In the genomic region with DNA sequence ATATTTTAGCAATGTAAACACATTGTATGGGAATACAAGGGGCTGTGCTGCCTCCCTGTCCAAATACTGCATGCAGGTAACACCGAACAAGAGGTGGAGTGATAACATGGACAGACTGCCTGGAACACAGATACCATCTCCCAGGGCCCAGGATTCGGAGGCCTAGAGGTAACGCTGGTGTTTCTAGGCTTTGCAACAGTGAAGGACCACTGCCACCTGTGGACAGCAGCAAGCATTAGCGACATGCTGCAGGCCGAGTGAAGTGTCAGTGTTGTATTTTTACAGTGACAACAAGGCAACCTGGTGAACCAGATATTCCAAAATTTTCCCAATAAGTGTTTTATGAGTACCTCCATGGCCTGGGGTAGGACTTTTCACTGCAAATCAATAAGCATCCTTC, we compare ENCODE assay signal across 11 cellular contexts.
DNase-seq lines count a peak whose midpoint lies in the region; ATAC-seq and TF ChIP-seq lines count a peak whose summit lies in the region.
"Had no signal": no experiment of that assay in that cellular context is flagged by ENCODE, and none has a peak within 500 bp of the region (broad histone marks: within the 10 kb centered on the region; RNA-seq: fewer than 3 reads in every experiment).

No MANE protein-coding gene starts in this region.

- H3K27me3 ChIP-seq in RWPE2 (ENCODE audit: insufficient read depth, poor library complexity, severe bottlenecking) (no peaks in the 10 kb centered on the region), kidney epithelial cell (ENCODE audit: control insufficient read depth, insufficient read depth, low read length) (no peaks in the 10 kb centered on the region), BE2C (no peaks in the 10 kb centered on the region)

- H3K36me3 ChIP-seq in RWPE2 (ENCODE audit: low read depth) (no peaks in the 10 kb centered on the region), kidney epithelial cell (ENCODE audit: control insufficient read depth, insufficient read depth, low read length) (no peaks in the 10 kb centered on the region), BE2C (no peaks in the 10 kb centered on the region)

- H3K4me3 ChIP-seq in RWPE2 (ENCODE audit: severe bottlenecking) (no peak overlapping the region), kidney epithelial cell (ENCODE audit: low read depth, low read length) (no peak overlapping the region), BE2C (ENCODE audit: low read depth, low read length) (no peak overlapping the region)

- in situ Hi-C loops in GM13977 (cut with MboI; ENCODE audit: low pct_unique_long_range_greater_than_20kb, low sequenced_read_pairs, unreplicated experiment), result no loop called here

- ATAC-seq in RWPE2 (ENCODE audit: low read depth) (peak; percentile 54), GM21423 (IDR thresholded peaks at IDR 0.05; ENCODE audit: unreplicated experiment) (no peak), GM18511 (IDR thresholded peaks at IDR 0.05; ENCODE audit: unreplicated experiment) (no peak)
- ATAC-seq: HCT116 had no signal

- peak; percentile 39 for DNase-seq in COLO668 (lab: John Stamatoyannopoulos, UW; ENCODE audit: unreplicated experiment)
- DNase-seq in GM13977 (ENCODE audit: low spot score), result peak; percentile 16
- DNase-seq in RWPE2 (ENCODE audit: low spot score), result no peak
- peak; percentile 4 for DNase-seq in kidney epithelial cell (ENCODE audit: low read depth)
- DNase-seq in HuH-7.5 (ENCODE audit: low spot score), result no peak
- DNase-seq in BE2C, result no peak
- DNase-seq: activated naive CD4-positive, alpha-beta T cell; IMR-90 had no signal

- no peaks in the 10 kb centered on the region for H3K4me1 ChIP-seq in RWPE2 (ENCODE audit: insufficient read depth, poor library complexity, severe bottlenecking)
- no peaks in the 10 kb centered on the region for H3K4me1 ChIP-seq in BE2C

- H3K9me3 ChIP-seq in RWPE2 (ENCODE audit: severe bottlenecking) (no peaks in the 10 kb centered on the region), BE2C (no peaks in the 10 kb centered on the region)

- peak; percentile 42 for TF ChIP-seq CTCF in GM13977 (IDR thresholded peaks at IDR 0.05; ENCODE audit: extremely low read depth, insufficient read depth, missing control alignments)
- TF ChIP-seq CTCF in RWPE2 (IDR thresholded peaks at IDR 0.05; ENCODE audit: poor library complexity, severe bottlenecking), result peak; percentile 51
- peak; percentile 72 for TF ChIP-seq CTCF in kidney epithelial cell (IDR thresholded peaks at IDR 0.05; ENCODE audit: insufficient read depth, low read length, poor library complexity, severe bottlenecking)
- no peak for TF ChIP-seq CTCF in BE2C (IDR thresholded peaks at IDR 0.05; ENCODE audit: low read depth, low read length)

- no peak overlapping the region for H3K27ac ChIP-seq in RWPE2 (ENCODE audit: poor library complexity, severe bottlenecking)

Comparison
In these comparisons a context has a peak if more than half of its experiments do, and no peak if none do; other contexts are left out.
1. DNase-seq: peak in COLO668 (single experiment), GM13977 (single experiment) and kidney epithelial cell (single experiment); none in RWPE2 (single experiment), HuH-7.5 (single experiment) and BE2C (single experiment).